ENCODE assay signal across 10 cellular contexts in genomic region chr1:230568008-230568407, GRCh38.
DNase-seq lines count a peak whose midpoint lies in the region; ATAC-seq and TF ChIP-seq lines count a peak whose summit lies in the region.
"Had no signal": no experiment of that assay in that cellular context is flagged by ENCODE, and none has a peak within 500 bp of the region (broad histone marks: within the 10 kb centered on the region; RNA-seq: fewer than 3 reads in every experiment).

No MANE protein-coding gene starts in this region.

- ATAC-seq in GM21423 (IDR thresholded peaks at IDR 0.05; ENCODE audit: unreplicated experiment): no peak

- no peak for DNase-seq in activated CD4-positive, alpha-beta T cell treated with anti-CD3 and anti-CD28 coated beads, Interleukin-2, amount 10 ng/mL, durations not matched to agents 24 days and 14 days
- no peak for DNase-seq in activated CD4-positive, alpha-beta T cell treated with anti-CD3 and anti-CD28 coated beads, Interleukin-2, amount 50 U/mL, for 4 hours
- DNase-seq in NCI-H226 (peak; percentile 3), endodermal cell (peak; percentile 71), NCI-H345 treated with DMSO at 0.1 percent for 48 hours (lab: John Stamatoyannopoulos, UW; ENCODE audit: unreplicated experiment) (no peak), hippocampal formation (lab: John Stamatoyannopoulos, UW) (no peak)
- peak; percentile 1 for DNase-seq in stimulated activated CD8-positive, alpha-beta memory T cell treated with anti-CD3 and anti-CD28 coated beads, Interleukin-4, amount 100 ng/mL, for 24 hours (ENCODE audit: low read depth)
- DNase-seq: activated CD8-positive, alpha-beta memory T cell treated with anti-CD3 and anti-CD28 coated beads for 24 hours had no signal

- H3K36me3 ChIP-seq in endodermal cell (ENCODE audit: control insufficient read depth, insufficient read depth, low read length): no peaks in the 10 kb centered on the region

- H3K27ac Mint-ChIP-seq in activated CD4-positive, alpha-beta T cell treated with anti-CD3 and anti-CD28 coated beads, Interleukin-2, amount 10 ng/mL, durations not matched to agents 24 days and 14 days: peak overlapping the region; percentile 73
- H3K27ac Mint-ChIP-seq in endodermal cell: no peak overlapping the region

- H3K9me3 ChIP-seq in endodermal cell (ENCODE audit: control insufficient read depth, low read length): no peaks in the 10 kb centered on the region

- no peaks in the 10 kb centered on the region for H3K4me1 ChIP-seq in endodermal cell (ENCODE audit: control insufficient read depth, insufficient read depth, low read length)

- 83 to 87% methylated on average over 4 to 8 of the region's 8 CpGs for WGBS in endodermal cell (ENCODE audit: insufficient coverage in 1 of 2, insufficient read length in 1 of 2), 2 experiments

- intact Hi-C loops in activated CD4-positive, alpha-beta T cell treated with anti-CD3 and anti-CD28 coated beads, Interleukin-2, amount 10 ng/mL, durations not matched to agents 24 days and 14 days (cut with micrococcal nuclease): loop anchor here (1.0 kb wide), 1 partner anchor 26 kb away; no protein-coding TSS in a partner anchor

- no peaks in the 10 kb centered on the region for H3K36me3 Mint-ChIP-seq in activated CD4-positive, alpha-beta T cell treated with anti-CD3 and anti-CD28 coated beads, Interleukin-2, amount 10 ng/mL, durations not matched to agents 24 days and 14 days (ENCODE audit: low read depth)
- no peaks in the 10 kb centered on the region for H3K36me3 Mint-ChIP-seq in endodermal cell (ENCODE audit: low read depth)

- no peak overlapping the region for H3K4me3 ChIP-seq in endodermal cell (ENCODE audit: low read length)

- no peak overlapping the region for H3K9ac ChIP-seq in endodermal cell (ENCODE audit: extremely low read depth, low read length, poor library complexity, severe bottlenecking)

- H3K27me3 Mint-ChIP-seq in activated CD4-positive, alpha-beta T cell treated with anti-CD3 and anti-CD28 coated beads, Interleukin-2, amount 10 ng/mL, durations not matched to agents 24 days and 14 days: peaks cover 25% of the 10 kb centered on the region
- peaks cover 13% of the 10 kb centered on the region for H3K27me3 Mint-ChIP-seq in endodermal cell (ENCODE audit: insufficient read depth)

- H3K9me3 Mint-ChIP-seq in activated CD4-positive, alpha-beta T cell treated with anti-CD3 and anti-CD28 coated beads, Interleukin-2, amount 10 ng/mL, durations not matched to agents 24 days and 14 days: peaks cover 4% of the 10 kb centered on the region
- H3K9me3 Mint-ChIP-seq in endodermal cell: no peaks in the 10 kb centered on the region

- no peak overlapping the region for H3K27ac ChIP-seq in endodermal cell (ENCODE audit: low read depth, low read length)

- H3K4me3 Mint-ChIP-seq in activated CD4-positive, alpha-beta T cell treated with anti-CD3 and anti-CD28 coated beads, Interleukin-2, amount 10 ng/mL, durations not matched to agents 24 days and 14 days: peak overlapping the region; percentile 41
- no peak overlapping the region for H3K4me3 Mint-ChIP-seq in endodermal cell
- H3K4me3 Mint-ChIP-seq: CD14-positive monocyte had no signal

- peak; percentile 76 for TF ChIP-seq CTCF in endodermal cell (conservative IDR thresholded peaks at IDR 0.05)

- H3K27me3 ChIP-seq in endodermal cell (ENCODE audit: control insufficient read depth, insufficient read depth, low read length, poor library complexity, severe bottlenecking): no peaks in the 10 kb centered on the region

- peaks cover 4% of the 10 kb centered on the region for H3K4me1 Mint-ChIP-seq in activated CD4-positive, alpha-beta T cell treated with anti-CD3 and anti-CD28 coated beads, Interleukin-2, amount 10 ng/mL, durations not matched to agents 24 days and 14 days
- H3K4me1 Mint-ChIP-seq in endodermal cell: peaks cover 17% of the 10 kb centered on the region

Comparison
In these comparisons a context has a peak if more than half of its experiments do, and no peak if none do; other contexts are left out.
1. DNase-seq: peak in NCI-H226 (single experiment), endodermal cell (single experiment) and stimulated activated CD8-positive, alpha-beta memory T cell treated with anti-CD3 and anti-CD28 coated beads, Interleukin-4, amount 100 ng/mL, for 24 hours (single experiment); none in activated CD4-positive, alpha-beta T cell treated with anti-CD3 and anti-CD28 coated beads, Interleukin-2, amount 10 ng/mL, durations not matched to agents 24 days and 14 days (single experiment), activated CD4-positive, alpha-beta T cell treated with anti-CD3 and anti-CD28 coated beads, Interleukin-2, amount 50 U/mL, for 4 hours (0 of 2), NCI-H345 treated with DMSO at 0.1 percent for 48 hours (single experiment) and hippocampal formation (0 of 2).